In genomic region chr21:45388011-45388521, GRCh38 we compare ENCODE assay signal across 1 cellular context.
TF ChIP-seq lines count a peak whose summit lies in the region.

No MANE protein-coding gene starts in this region.

TF ChIP-seq in HEK293, 187 proteins besides CTCF, POLR2A, EP300 and RAD21 (continued from another document):
- peak; percentile 87 for TF ChIP-seq REST (tag by site-specific recombination; IDR thresholded peaks at IDR 0.05)
- no peak for TF ChIP-seq ZNF580 (tag by site-specific recombination; IDR thresholded peaks at IDR 0.05)
- no peak for TF ChIP-seq ZNF175 (tag by site-specific recombination; IDR thresholded peaks at IDR 0.05)
